Comparison of ENCODE assay signal across 1 cellular context in the genomic region with DNA sequence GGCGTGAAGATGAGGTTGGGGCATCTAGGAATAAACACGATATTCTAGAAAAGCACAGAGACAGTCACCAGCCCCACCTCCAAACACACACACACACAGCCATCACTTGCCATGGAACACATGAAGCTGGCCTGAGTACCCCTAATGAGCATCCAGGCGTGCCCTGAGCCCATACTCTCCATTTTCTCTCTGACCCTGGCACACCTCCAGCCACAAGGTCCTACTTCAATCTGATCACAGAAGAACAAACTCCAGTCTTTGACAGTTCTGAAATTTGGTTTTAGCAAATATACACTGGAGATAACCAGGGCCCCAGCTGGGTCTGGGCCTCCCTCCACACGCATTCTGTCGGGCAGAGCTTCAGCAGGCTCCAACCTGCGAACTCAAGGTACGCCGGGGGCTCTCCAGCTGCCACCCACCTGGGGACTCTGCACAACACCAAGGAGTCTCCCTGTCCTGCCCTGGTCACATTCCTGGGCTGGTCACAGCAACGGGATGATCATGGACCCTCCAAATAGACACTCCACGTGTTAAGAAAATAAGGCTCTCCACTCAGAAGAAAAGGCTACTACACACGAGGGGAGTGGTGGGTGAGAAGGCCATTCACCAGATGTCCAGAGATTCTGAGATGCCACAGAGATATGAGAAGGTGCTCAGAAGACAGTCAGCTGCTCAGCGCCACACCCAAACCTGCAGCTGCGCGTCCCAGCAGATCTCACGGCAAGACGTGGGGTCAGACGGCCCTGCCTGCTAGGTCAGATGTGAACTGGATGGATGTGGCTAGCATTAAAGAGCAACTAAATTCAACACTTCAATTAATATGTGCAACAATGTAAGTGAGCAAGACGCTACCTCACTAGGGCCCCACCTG.
TF ChIP-seq lines count a peak whose summit lies in the region.

No MANE protein-coding gene starts in this region.

TF ChIP-seq in H1, 55 proteins besides CTCF, POLR2A, EP300 and RAD21:
- TF ChIP-seq, protein P1, sequence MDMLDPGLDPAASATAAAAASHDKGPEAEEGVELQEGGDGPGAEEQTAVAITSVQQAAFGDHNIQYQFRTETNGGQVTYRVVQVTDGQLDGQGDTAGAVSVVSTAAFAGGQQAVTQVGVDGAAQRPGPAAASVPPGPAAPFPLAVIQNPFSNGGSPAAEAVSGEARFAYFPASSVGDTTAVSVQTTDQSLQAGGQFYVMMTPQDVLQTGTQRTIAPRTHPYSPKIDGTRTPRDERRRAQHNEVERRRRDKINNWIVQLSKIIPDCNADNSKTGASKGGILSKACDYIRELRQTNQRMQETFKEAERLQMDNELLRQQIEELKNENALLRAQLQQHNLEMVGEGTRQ (IDR thresholded peaks at IDR 0.05; ENCODE audit: low read length) = no peak
- TF ChIP-seq SIRT6 (IDR thresholded peaks at IDR 0.05; ENCODE audit: low read length) (no peak), EGR1 (IDR thresholded peaks at IDR 0.05; ENCODE audit: borderline replicate concordance, low read depth, low read length) (no peak), FOSL1 (IDR thresholded peaks at IDR 0.05; ENCODE audit: insufficient read depth, low read depth, low read length) (no peak), JUND (IDR thresholded peaks at IDR 0.05; ENCODE audit: low read length) (no peak), SP1 (IDR thresholded peaks at IDR 0.05; ENCODE audit: low read depth, low read length) (no peak), SAP30 (IDR thresholded peaks at IDR 0.05; ENCODE audit: insufficient read depth, insufficient replicate concordance, low read length) (no peak), ZNF274 (IDR thresholded peaks at IDR 0.05; ENCODE audit: borderline replicate concordance, extremely low read depth, low read length) (no peak), SRF (IDR thresholded peaks at IDR 0.05; ENCODE audit: low read depth, low read length) (no peak), CHD2 (IDR thresholded peaks at IDR 0.05; ENCODE audit: low read length) (no peak), KDM1A (IDR thresholded peaks at IDR 0.05; ENCODE audit: borderline replicate concordance, low read length) (no peak), TAF1 (IDR thresholded peaks at IDR 0.05; ENCODE audit: low read depth, low read length) (no peak), MAFK (IDR thresholded peaks at IDR 0.05; ENCODE audit: low read depth, low read length) (no peak), SIX5 (IDR thresholded peaks at IDR 0.05; ENCODE audit: low read depth, low read length) (no peak), HDAC2 (IDR thresholded peaks at IDR 0.05; ENCODE audit: borderline replicate concordance in 1 of 2, low read depth in 2 of 2, low read length in 2 of 2) (no peak), EZH2 (IDR thresholded peaks at IDR 0.05; ENCODE audit: low read depth, low read length, severe bottlenecking) (no peak), CHD1 (IDR thresholded peaks at IDR 0.05; ENCODE audit: low read depth, low read length) (no peak), RNF2 (IDR thresholded peaks at IDR 0.05; ENCODE audit: borderline replicate concordance, low read depth, low read length, missing control alignments, poor library complexity, severe bottlenecking) (no peak)
